Comparison of ENCODE assay signal across 13 cellular contexts in genomic region chr14:96195441-96196081, GRCh38. TPM values are rescaled to one million over a fixed set of nuclear protein-coding genes. Genes with fewer than 3 reads are reported as not detected.
"Had no signal": no experiment of that assay in that cellular context is flagged by ENCODE, and none has a peak within 500 bp of the region (broad histone marks: within the 10 kb centered on the region; RNA-seq: fewer than 3 reads in every experiment).

No MANE protein-coding gene starts in this region.

- H3K27ac ChIP-seq: brain microvascular endothelial cell, dorsolateral prefrontal cortex, psoas muscle, uterus had no signal

- H3K9me3 ChIP-seq: psoas muscle, uterus had no signal

- H3K4me1 ChIP-seq: psoas muscle, uterus had no signal

- ATAC-seq: left cardiac atrium; natural killer cell treated with Interleukin-12 subunit alpha and Interleukin-12 subunit beta and Interleukin-15 and Interleukin-18, amount 100 ng/mL, for 72 hours had no signal

- H3K27me3 ChIP-seq: brain microvascular endothelial cell, uterus had no signal

- DNase-seq: activated CD4-positive, CD25-positive, alpha-beta regulatory T cell; activated T-cell treated with anti-CD3 and anti-CD28 coated beads, Interleukin-2, amount 50 U/mL, for 1 hour; amniotic stem cell; brain microvascular endothelial cell; dorsolateral prefrontal cortex; hypothalamus; left cardiac atrium; occipital lobe; psoas muscle; stimulated activated CD4-positive, alpha-beta T cell treated with anti-CD3 and anti-CD28 coated beads, Interleukin-4, amount 100 ng/mL, for 1 hour; uterus had no signal

- FAIRE-seq: TTC549 had no signal

- H3K36me3 ChIP-seq: brain microvascular endothelial cell, uterus had no signal

- H3K4me3 ChIP-seq: dorsolateral prefrontal cortex, psoas muscle, uterus had no signal

RNA-seq across cellular contexts. Expression of gene BDKRB2, which starts 9.1 kb away (rescaled TPM):
- total RNA-seq: natural killer cell treated with Interleukin-12 subunit alpha and Interleukin-12 subunit beta and Interleukin-15 and Interleukin-18, amount 100 ng/mL, for 72 hours had no signal
